In genomic region chr6:89080281-89081128, GRCh38 we compare ENCODE assay signal across 8 cellular contexts. TPM values are rescaled to one million over a fixed set of nuclear protein-coding genes. Genes with fewer than 3 reads are reported as not detected.
A peak's percentile ranks its signal among the peaks of the same experiment; 100 is the strongest.
DNase-seq lines count a peak whose midpoint lies in the region; ATAC-seq, FAIRE-seq and TF ChIP-seq lines count a peak whose summit lies in the region.

TSS of gene PNRC1 (plus strand) at chr6:89080751. CDS start at chr6:89080895, 144 bp downstream.

- ATAC-seq in GM18907 (IDR thresholded peaks at IDR 0.05; ENCODE audit: unreplicated experiment) (peak; percentile 86), HG03159 (IDR thresholded peaks at IDR 0.05; ENCODE audit: unreplicated experiment) (peak; percentile 76)

- H3K9ac ChIP-seq in smooth muscle cell (ENCODE audit: low read depth) = peak within 1 kb of the TSS; percentile 99

- POLR2A ChIA-PET in AG04449 (lab: Yijun Ruan, JAX) = interaction anchor here (0.5 to 1.8 kb wide), 14 partner anchors 8 to 1378 kb away, joined by 3 to 9 read pairs (median 3); partner anchors contain the start of genes AKIRIN2, MDN1 and RNGTT

- H3K27ac ChIP-seq in smooth muscle cell (ENCODE audit: low read depth) = peak within 1 kb of the TSS; percentile 99

- peak within 1 kb of the TSS; percentile 94 for H3K4me2 ChIP-seq in smooth muscle cell

- peak within 1 kb of the TSS; percentile 87 for H2AFZ ChIP-seq in smooth muscle cell (ENCODE audit: low read depth)

- H3K27me3 ChIP-seq in bronchial epithelial cell (ENCODE audit: control insufficient read depth, insufficient read depth, low read length) = no peaks in the 10 kb centered on the region
- no peaks in the 10 kb centered on the region for H3K27me3 ChIP-seq in smooth muscle cell (ENCODE audit: low read depth)

- CTCF ChIA-PET in AG04449 (lab: Yijun Ruan, JAX) = interaction anchor here (0.7 to 1.3 kb wide), 5 partner anchors 21 to 160 kb away, joined by 3 to 7 read pairs (median 3); no protein-coding TSS in a partner anchor

- no peaks in the 10 kb centered on the region for H3K9me3 ChIP-seq in smooth muscle cell (replicated peaks; ENCODE audit: low read depth)

- H3K79me2 ChIP-seq in smooth muscle cell (ENCODE audit: low read depth) = peaks cover 47% of the 10 kb centered on the region

- H4K20me1 ChIP-seq in smooth muscle cell (ENCODE audit: low read depth) = peaks cover 39% of the 10 kb centered on the region

- no peak for TF ChIP-seq CTCF in AG04449 (IDR thresholded peaks at IDR 0.05; ENCODE audit: insufficient read depth, low read length, missing control alignments)
- no peak for TF ChIP-seq CTCF in WI38 (IDR thresholded peaks at IDR 0.05; ENCODE audit: low read depth, low read length)
- peak; percentile 8 for TF ChIP-seq CTCF in bronchial epithelial cell (IDR thresholded peaks at IDR 0.05; ENCODE audit: insufficient read depth, low read length, severe bottlenecking)
- TF ChIP-seq CTCF in smooth muscle cell (IDR thresholded peaks at IDR 0.05; ENCODE audit: borderline replicate concordance, insufficient read depth, poor library complexity, severe bottlenecking) = no peak

- peaks cover 11% of the 10 kb centered on the region for H3K36me3 ChIP-seq in bronchial epithelial cell (ENCODE audit: control insufficient read depth, insufficient read depth, low read length)
- peaks cover 21% of the 10 kb centered on the region for H3K36me3 ChIP-seq in smooth muscle cell (ENCODE audit: low read depth)

- no peak for FAIRE-seq in bronchial epithelial cell (lab: Jason Lieb, UNC)

- DNase-seq in AG04449 (ENCODE audit: low read depth, low spot score) (peak; percentile 95), NCI-H2227 treated with DMSO at 0.1 percent for 48 hours (lab: John Stamatoyannopoulos, UW) (peak; percentile 92), bronchial epithelial cell (ENCODE audit: low read depth) (peak; percentile 96), iPS-NIHi11 (ENCODE audit: low spot score) (peak; percentile 97), smooth muscle cell (lab: John Stamatoyannopoulos, UW; ENCODE audit: unreplicated experiment) (peak; percentile 99)

- peaks cover 18% of the 10 kb centered on the region for H3K4me1 ChIP-seq in smooth muscle cell (ENCODE audit: low read depth)

- H3K4me3 ChIP-seq in AG04449 (ENCODE audit: low read depth, low read length) (peak within 1 kb of the TSS; percentile 94), WI38 (ENCODE audit: low read depth, low read length) (peak within 1 kb of the TSS; percentile 98), bronchial epithelial cell (ENCODE audit: low read depth, low read length) (peak within 1 kb of the TSS; percentile 98), smooth muscle cell (peak within 1 kb of the TSS; percentile 94)

- peaks cover 34% of the 10 kb centered on the region for H3F3A ChIP-seq in smooth muscle cell (ENCODE audit: low read depth)

- WGBS in smooth muscle cell (ENCODE audit: low lambda C conversion rate) = 1% methylated on average over 53 of the region's 63 CpGs

RNA-seq across cellular contexts. Expression of gene PNRC1, which starts in this region (rescaled TPM):
- 21.1 and 32.8 TPM in 2 replicates for total RNA-seq in bronchial epithelial cell
- total RNA-seq in smooth muscle cell = 188 and 202 TPM in 2 replicates
- polyA plus RNA-seq in smooth muscle cell = 183 and 198 TPM in 2 replicates

Comparison
In these comparisons a context has a peak if more than half of its experiments do, and no peak if none do; other contexts are left out.
1. Peak in every context shown above with its lines: DNase-seq, ATAC-seq, H3K4me3 ChIP-seq and H3K27ac ChIP-seq.